ENCODE assay signal across 19 cellular contexts in the genomic region with DNA sequence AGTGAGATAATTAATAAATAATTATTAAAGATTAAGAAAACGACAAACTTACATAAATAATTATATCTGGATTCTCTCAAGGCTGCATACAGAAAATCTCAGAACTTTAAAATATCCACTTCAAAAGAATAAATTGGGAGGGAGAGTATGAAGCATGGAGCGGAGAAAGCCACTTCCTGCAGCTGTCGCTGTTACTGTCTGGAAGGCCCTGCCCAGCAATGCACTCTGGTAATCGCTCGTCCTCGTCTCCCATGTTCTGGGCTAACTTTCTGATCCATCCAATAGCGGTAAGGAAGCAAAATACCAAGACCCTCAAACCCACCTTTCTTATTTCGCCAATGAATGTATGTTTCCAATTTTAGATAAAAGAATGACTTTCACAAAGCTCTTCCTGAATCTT. TPM values are rescaled to one million over a fixed set of nuclear protein-coding genes. Genes with fewer than 3 reads are reported as not detected.
DNase-seq lines count a peak whose midpoint lies in the region; ATAC-seq and TF ChIP-seq lines count a peak whose summit lies in the region.
"Had no signal": no experiment of that assay in that cellular context is flagged by ENCODE, and none has a peak within 500 bp of the region (broad histone marks: within the 10 kb centered on the region; RNA-seq: fewer than 3 reads in every experiment).

No MANE protein-coding gene starts in this region.

- TF ChIP-seq CTCF in A673 (conservative IDR thresholded peaks at IDR 0.05; ENCODE audit: low read depth, low read length): no peak
- no peak for TF ChIP-seq CTCF in CD4-positive, alpha-beta T cell (IDR thresholded peaks at IDR 0.05)
- TF ChIP-seq CTCF in BE2C (IDR thresholded peaks at IDR 0.05; ENCODE audit: low read depth, low read length): no peak
- no peak for TF ChIP-seq CTCF in GM10266 (IDR thresholded peaks at IDR 0.05; ENCODE audit: control insufficient read depth, insufficient read depth, low read depth, missing control alignments)

- peak overlapping the region; percentile 81 for H3K27ac ChIP-seq in A673 (ENCODE audit: low read depth, low read length, poor library complexity, severe bottlenecking)
- H3K27ac ChIP-seq in CD4-positive, alpha-beta T cell (ENCODE audit: low read depth, low read length): no peak overlapping the region
- H3K27ac ChIP-seq: KMS-11 had no signal

- H3K27me3 Mint-ChIP-seq in CD4-positive, alpha-beta T cell: peaks cover 10% of the 10 kb centered on the region
- no peaks in the 10 kb centered on the region for H3K27me3 Mint-ChIP-seq in memory B cell
- H3K27me3 Mint-ChIP-seq: stimulated activated naive CD8-positive, alpha-beta T cell treated with anti-CD3 and anti-CD28 coated beads, Interleukin-15, Interleukin-2, amounts not matched to agents 100 ng/mL and 50 ng/mL, for 24 hours had no signal

- DNase-seq in A673 (ENCODE audit: low spot score) (peak; percentile 73), SW480 (ENCODE audit: low spot score) (peak; percentile 63), memory B cell (ENCODE audit: low spot score in 2 of 2) (no peak), BE2C (no peak), T1000 (lab: John Stamatoyannopoulos, UW) (no peak), GM10266 (ENCODE audit: extremely low spot score) (no peak)
- no peak for DNase-seq in CD4-positive, alpha-beta T cell
- DNase-seq: activated naive CD8-positive, alpha-beta T cell treated with anti-CD3 and anti-CD28 coated beads for 36 hours; NCI-H1048; NCI-H1930; NCI-H345; SK-N-SH; stimulated activated CD4-positive, alpha-beta T cell treated with anti-CD3 and anti-CD28 coated beads, Interleukin-4, amount 100 ng/mL, for 1 hour; T-helper 9 cell; trophoblast cell had no signal

- no peaks in the 10 kb centered on the region for H3K27me3 ChIP-seq in A673 (replicated peaks; ENCODE audit: insufficient read depth, low read depth, low read length, poor library complexity)
- no peaks in the 10 kb centered on the region for H3K27me3 ChIP-seq in CD4-positive, alpha-beta T cell (ENCODE audit: control insufficient read depth, insufficient read depth, low read length)
- H3K27me3 ChIP-seq in BE2C: peaks cover 3% of the 10 kb centered on the region; the same call in 1 of the 2 replicates

- peaks cover 40% of the 10 kb centered on the region for H3K36me3 ChIP-seq in A673 (ENCODE audit: insufficient read depth, low read length, poor library complexity, severe bottlenecking)
- no peaks in the 10 kb centered on the region for H3K36me3 ChIP-seq in BE2C

- H3K4me3 ChIP-seq in A673 (ENCODE audit: low read depth, low read length, poor library complexity, severe bottlenecking): peak overlapping the region; percentile 7
- no peak overlapping the region for H3K4me3 ChIP-seq in BE2C (ENCODE audit: low read depth, low read length)

- intact Hi-C loops in A673 (cut with micrococcal nuclease; ENCODE audit: unreplicated experiment): loop anchor here (10.0 kb wide), 1 partner anchor 986 kb away; no protein-coding TSS in a partner anchor
- intact Hi-C loops in CD4-positive, alpha-beta T cell (cut with DNase I, micrococcal nuclease): no loop called here

- H3K9me3 ChIP-seq in A673 (ENCODE audit: low read depth, low read length, poor library complexity, severe bottlenecking) (no peaks in the 10 kb centered on the region), BE2C (no peaks in the 10 kb centered on the region)
- no peaks in the 10 kb centered on the region for H3K9me3 ChIP-seq in CD4-positive, alpha-beta T cell (ENCODE audit: control insufficient read depth, low read length)
- H3K9me3 ChIP-seq: SK-N-SH had no signal

- H3K36me3 Mint-ChIP-seq in CD4-positive, alpha-beta T cell (ENCODE audit: low read depth): no peaks in the 10 kb centered on the region
- peaks cover 32% of the 10 kb centered on the region for H3K36me3 Mint-ChIP-seq in memory B cell
- H3K36me3 Mint-ChIP-seq: activated naive CD8-positive, alpha-beta T cell treated with anti-CD3 and anti-CD28 coated beads for 36 hours had no signal

- ATAC-seq in CD4-positive, alpha-beta T cell (ENCODE audit: poor library complexity): peak; percentile 60
- ATAC-seq in memory B cell (ENCODE audit: low read depth): peak; percentile 46
- ATAC-seq in GM19395 (IDR thresholded peaks at IDR 0.05; ENCODE audit: unreplicated experiment): no peak

- POLR2A ChIA-PET in A673 (lab: Charles Lee; ENCODE audit: low non-redundant PET): interaction anchor here (0.7 kb wide), 1 partner anchor 963 kb away, joined by 4 read pairs; no protein-coding TSS in a partner anchor
- POLR2A ChIA-PET in CD4-positive, alpha-beta T cell (lab: Charles Lee): interaction anchor here (1.2 to 1.8 kb wide), 2 partner anchors 16 to 30 kb away, joined by 3 to 6 read pairs; no protein-coding TSS in a partner anchor

- TSS peak; percentile 29 for BruUV-seq in A673 (replicated peaks; lab: Mats Ljungman, UMichigan)

- peak overlapping the region; percentile 25 for H3K4me3 Mint-ChIP-seq in CD4-positive, alpha-beta T cell
- no peak overlapping the region for H3K4me3 Mint-ChIP-seq in memory B cell
- H3K4me3 Mint-ChIP-seq: activated naive CD8-positive, alpha-beta T cell treated with anti-CD3 and anti-CD28 coated beads for 36 hours; stimulated activated naive CD8-positive, alpha-beta T cell treated with anti-CD3 and anti-CD28 coated beads, Interleukin-15, Interleukin-2, amounts not matched to agents 100 ng/mL and 50 ng/mL, for 24 hours had no signal

- H3K4me1 Mint-ChIP-seq in CD4-positive, alpha-beta T cell (ENCODE audit: low read depth): peaks cover 27% of the 10 kb centered on the region
- peaks cover 67% of the 10 kb centered on the region for H3K4me1 Mint-ChIP-seq in memory B cell

- CTCF ChIA-PET in A673 (lab: Charles Lee): interaction anchor here (1.1 kb wide), 1 partner anchor 21 kb away, joined by 3 read pairs; no protein-coding TSS in a partner anchor
- CTCF ChIA-PET in CD4-positive, alpha-beta T cell (lab: Charles Lee): no interaction called here

- H3K4me1 ChIP-seq in A673 (ENCODE audit: insufficient read depth, low read length, poor library complexity, severe bottlenecking): peaks cover 97% of the 10 kb centered on the region
- no peaks in the 10 kb centered on the region for H3K4me1 ChIP-seq in BE2C

- H3K27ac Mint-ChIP-seq in CD4-positive, alpha-beta T cell: no peak overlapping the region
- peak overlapping the region; percentile 65 for H3K27ac Mint-ChIP-seq in memory B cell
- H3K27ac Mint-ChIP-seq: activated naive CD8-positive, alpha-beta T cell treated with anti-CD3 and anti-CD28 coated beads for 36 hours; stimulated activated naive CD8-positive, alpha-beta T cell treated with anti-CD3 and anti-CD28 coated beads, Interleukin-15, Interleukin-2, amounts not matched to agents 100 ng/mL and 50 ng/mL, for 24 hours had no signal

- peaks cover 2% of the 10 kb centered on the region for H3K9me3 Mint-ChIP-seq in CD4-positive, alpha-beta T cell
- H3K9me3 Mint-ChIP-seq in memory B cell: peaks cover 2% of the 10 kb centered on the region
- H3K9me3 Mint-ChIP-seq: activated naive CD8-positive, alpha-beta T cell treated with anti-CD3 and anti-CD28 coated beads for 36 hours; stimulated activated naive CD8-positive, alpha-beta T cell treated with anti-CD3 and anti-CD28 coated beads, Interleukin-15, Interleukin-2, amounts not matched to agents 100 ng/mL and 50 ng/mL, for 24 hours had no signal

RNA-seq across cellular contexts. Expression of gene CYRIA, which starts 26.7 kb away (rescaled TPM):
- 183 TPM in 2 replicates for total RNA-seq in A673 (2021)
- 1 to 10 TPM; 1.3 TPM for total RNA-seq in CD4-positive, alpha-beta T cell
- polyA plus RNA-seq in BE2C (2012; ENCODE audit: insufficient read depth, insufficient read length, low read depth): 0.66 TPM
- total RNA-seq: G401 had no signal

Comparison
In these comparisons a context has a peak if more than half of its experiments do, and no peak if none do; other contexts are left out.
1. DNase-seq: peak in A673 (single experiment) and SW480 (single experiment); none in CD4-positive, alpha-beta T cell (0 of 10), memory B cell (0 of 2), BE2C (single experiment), T1000 (single experiment) and GM10266 (single experiment).
2. RNA of gene CYRIA, which starts 26.7 kb away (total RNA-seq): 183 TPM in A673; 1.3 TPM in CD4-positive, alpha-beta T cell; every median in the first group is over 10 times any median in the second.